Comparison of ENCODE assay signal across 18 cellular contexts in genomic region chr4:42632653-42633382, GRCh38. TPM values are rescaled to one million over a fixed set of nuclear protein-coding genes. Genes with fewer than 3 reads are reported as not detected.
DNase-seq lines count a peak whose midpoint lies in the region; ATAC-seq, FAIRE-seq and TF ChIP-seq lines count a peak whose summit lies in the region.
"Had no signal": no experiment of that assay in that cellular context is flagged by ENCODE, and none has a peak within 500 bp of the region (broad histone marks: within the 10 kb centered on the region; RNA-seq: fewer than 3 reads in every experiment).

No MANE protein-coding gene starts in this region.

- H3K27ac Mint-ChIP-seq in activated CD4-positive, alpha-beta T cell treated with anti-CD3 and anti-CD28 coated beads for 36 hours = peak overlapping the region; percentile 24
- H3K27ac Mint-ChIP-seq in activated B cell treated with CpG ODN at 0.5 μM for 24 hours (peak overlapping the region; percentile 82), MCF 10A (ENCODE audit: low read depth, unreplicated experiment) (no peak overlapping the region)
- peak overlapping the region; percentile 11 to 80 (median 55) for H3K27ac Mint-ChIP-seq in naive thymus-derived CD8-positive, alpha-beta T cell
- H3K27ac Mint-ChIP-seq in activated T-helper 1 cell treated with anti-CD3 and anti-CD28 coated beads, Interleukin-12 subunit alpha, Interleukin-12 subunit beta, Interleukin-2, Interleukin-4 antibody, amounts not matched to agents 30 ng/mL and 10 ng/mL and 1 ng/mL, durations not matched to agents 14 hours and 24 hours and 36 hours = no peak overlapping the region

- TF ChIP-seq POLR2A in GM12891 (IDR thresholded peaks at IDR 0.05; ENCODE audit: low read depth, low read length) = no peak

- no peaks in the 10 kb centered on the region for H3K9me3 Mint-ChIP-seq in activated CD4-positive, alpha-beta T cell treated with anti-CD3 and anti-CD28 coated beads for 36 hours (ENCODE audit: low read depth)
- H3K9me3 Mint-ChIP-seq in activated B cell treated with CpG ODN at 0.5 μM for 24 hours (no peaks in the 10 kb centered on the region), MCF 10A (ENCODE audit: unreplicated experiment) (no peaks in the 10 kb centered on the region)
- no peaks in the 10 kb centered on the region for H3K9me3 Mint-ChIP-seq in naive thymus-derived CD8-positive, alpha-beta T cell
- no peaks in the 10 kb centered on the region for H3K9me3 Mint-ChIP-seq in activated T-helper 1 cell treated with anti-CD3 and anti-CD28 coated beads, Interleukin-12 subunit alpha, Interleukin-12 subunit beta, Interleukin-2, Interleukin-4 antibody, amounts not matched to agents 30 ng/mL and 10 ng/mL and 1 ng/mL, durations not matched to agents 14 hours and 24 hours and 36 hours
- H3K9me3 Mint-ChIP-seq: activated naive CD4-positive, alpha-beta T cell treated with anti-CD3 and anti-CD28 coated beads for 36 hours; CD4-positive, alpha-beta T cell had no signal

- peak; percentile 65 for FAIRE-seq in GM12891 (lab: Jason Lieb, UNC)
- FAIRE-seq: A549 had no signal

- peaks cover 4% of the 10 kb centered on the region for H3K36me3 Mint-ChIP-seq in activated CD4-positive, alpha-beta T cell treated with anti-CD3 and anti-CD28 coated beads for 36 hours (ENCODE audit: low read depth)
- H3K36me3 Mint-ChIP-seq in activated B cell treated with CpG ODN at 0.5 μM for 24 hours (ENCODE audit: low read depth) (no peaks in the 10 kb centered on the region), MCF 10A (ENCODE audit: insufficient read depth, unreplicated experiment) (no peaks in the 10 kb centered on the region)
- H3K36me3 Mint-ChIP-seq in naive thymus-derived CD8-positive, alpha-beta T cell = peaks cover 0 to 3% (median 0%) of the 10 kb centered on the region in 3 donors
- H3K36me3 Mint-ChIP-seq in activated T-helper 1 cell treated with anti-CD3 and anti-CD28 coated beads, Interleukin-12 subunit alpha, Interleukin-12 subunit beta, Interleukin-2, Interleukin-4 antibody, amounts not matched to agents 30 ng/mL and 10 ng/mL and 1 ng/mL, durations not matched to agents 14 hours and 24 hours and 36 hours (ENCODE audit: low read depth) = peaks cover 9% of the 10 kb centered on the region

- POLR2A ChIA-PET in activated CD4-positive, alpha-beta T cell treated with anti-CD3 and anti-CD28 coated beads for 36 hours (lab: Charles Lee) = no interaction called here
- POLR2A ChIA-PET in activated B cell treated with CpG ODN at 0.5 μM for 24 hours (lab: Charles Lee) (interaction anchor here (1.3 to 3.6 kb wide), 3 partner anchors 11 to 24 kb away, joined by 5 to 47 read pairs (median 6); partner anchors contain the start of gene ATP8A1), MCF 10A (lab: Yijun Ruan, JAX) (no interaction called here)
- POLR2A ChIA-PET in naive thymus-derived CD8-positive, alpha-beta T cell (lab: Charles Lee) = interaction anchor here (6.5 kb wide), 1 partner anchor 24 kb away, joined by 38 read pairs; the partner anchor contains the start of gene ATP8A1

- no peak for ATAC-seq in activated CD4-positive, alpha-beta T cell treated with anti-CD3 and anti-CD28 coated beads for 36 hours
- peak; percentile 38 for ATAC-seq in activated B cell treated with CpG ODN at 0.5 μM for 24 hours (ENCODE audit: low read depth)
- ATAC-seq in naive thymus-derived CD8-positive, alpha-beta T cell = peak in 1 of 2 donors; percentile 22
- ATAC-seq: A549, left cardiac atrium, upper lobe of right lung had no signal

- DNase-seq in activated CD4-positive, alpha-beta T cell treated with anti-CD3 and anti-CD28 coated beads for 36 hours = no peak
- no peak for DNase-seq in activated CD4-positive, alpha-beta T cell treated with anti-CD3 and anti-CD28 coated beads, Interleukin-2, amount 50 U/mL, for 4 hours
- DNase-seq in GM12891 (ENCODE audit: insufficient read length, low spot score) = no peak
- DNase-seq in activated B cell treated with CpG ODN at 0.5 μM for 24 hours = no peak
- DNase-seq in naive thymus-derived CD8-positive, alpha-beta T cell = no peak
- no peak for DNase-seq in NCI-H1048 (lab: John Stamatoyannopoulos, UW)
- no peak for DNase-seq in MCF 10A (ENCODE audit: unreplicated experiment)
- no peak for DNase-seq in activated T-helper 1 cell treated with anti-CD3 and anti-CD28 coated beads, Interleukin-12 subunit alpha, Interleukin-12 subunit beta, Interleukin-2, Interleukin-4 antibody, amounts not matched to agents 30 ng/mL and 10 ng/mL and 1 ng/mL, durations not matched to agents 14 hours and 24 hours and 36 hours (ENCODE audit: low spot score)
- DNase-seq: activated naive CD4-positive, alpha-beta T cell treated with anti-CD3 and anti-CD28 coated beads for 36 hours; CD4-positive, alpha-beta T cell; foreskin melanocyte; GOT3; left cardiac atrium; NCI-H1694 treated with DMSO at 0.1 percent for 48 hours; retina; SHP77; upper lobe of right lung had no signal

- peaks cover 70% of the 10 kb centered on the region for H3K4me1 Mint-ChIP-seq in activated CD4-positive, alpha-beta T cell treated with anti-CD3 and anti-CD28 coated beads for 36 hours
- H3K4me1 Mint-ChIP-seq in activated B cell treated with CpG ODN at 0.5 μM for 24 hours = peaks cover 89% of the 10 kb centered on the region
- peaks cover 39 to 95% (median 91%) of the 10 kb centered on the region in 4 donors for H3K4me1 Mint-ChIP-seq in naive thymus-derived CD8-positive, alpha-beta T cell
- peaks cover 5% of the 10 kb centered on the region for H3K4me1 Mint-ChIP-seq in MCF 10A (ENCODE audit: insufficient read depth, unreplicated experiment)
- H3K4me1 Mint-ChIP-seq in activated T-helper 1 cell treated with anti-CD3 and anti-CD28 coated beads, Interleukin-12 subunit alpha, Interleukin-12 subunit beta, Interleukin-2, Interleukin-4 antibody, amounts not matched to agents 30 ng/mL and 10 ng/mL and 1 ng/mL, durations not matched to agents 14 hours and 24 hours and 36 hours (ENCODE audit: low read depth) = peaks cover 35% of the 10 kb centered on the region

- CTCF ChIA-PET in activated CD4-positive, alpha-beta T cell treated with anti-CD3 and anti-CD28 coated beads for 36 hours (lab: Charles Lee) = no interaction called here
- CTCF ChIA-PET in activated B cell treated with CpG ODN at 0.5 μM for 24 hours (lab: Charles Lee) = interaction anchor here (1.0 to 1.2 kb wide), 2 partner anchors 12 to 24 kb away, joined by 3 to 4 read pairs; partner anchors contain the start of gene ATP8A1
- CTCF ChIA-PET in MCF 10A (lab: Yijun Ruan, JAX) = no interaction called here

- TF ChIP-seq CTCF in activated B cell treated with CpG ODN at 0.5 μM for 24 hours (IDR thresholded peaks at IDR 0.05) = no peak
- TF ChIP-seq CTCF in MCF 10A (IDR thresholded peaks at IDR 0.05; ENCODE audit: unreplicated experiment) = no peak

- intact Hi-C loops in activated CD4-positive, alpha-beta T cell treated with anti-CD3 and anti-CD28 coated beads for 36 hours (cut with DNase I, micrococcal nuclease) = no loop called here
- intact Hi-C loops in activated B cell treated with CpG ODN at 0.5 μM for 24 hours (cut with micrococcal nuclease) (loop anchor here (1.0 kb wide), 1 partner anchor 24 kb away; the partner anchor contains the start of gene ATP8A1), MCF 10A (cut with micrococcal nuclease) (no loop called here)
- intact Hi-C loops in activated T-helper 1 cell treated with anti-CD3 and anti-CD28 coated beads, Interleukin-12 subunit alpha, Interleukin-12 subunit beta, Interleukin-2, Interleukin-4 antibody, amounts not matched to agents 30 ng/mL and 10 ng/mL and 1 ng/mL, durations not matched to agents 14 hours and 24 hours and 36 hours (cut with micrococcal nuclease) = no loop called here

- no TSS peak for BruUV-seq in MCF 10A (replicated peaks; lab: Mats Ljungman, UMichigan)

- H3K27me3 Mint-ChIP-seq in activated CD4-positive, alpha-beta T cell treated with anti-CD3 and anti-CD28 coated beads for 36 hours = no peaks in the 10 kb centered on the region
- no peaks in the 10 kb centered on the region for H3K27me3 Mint-ChIP-seq in activated B cell treated with CpG ODN at 0.5 μM for 24 hours
- H3K27me3 Mint-ChIP-seq in naive thymus-derived CD8-positive, alpha-beta T cell = no peaks in the 10 kb centered on the region
- H3K27me3 Mint-ChIP-seq in MCF 10A (ENCODE audit: insufficient read depth, unreplicated experiment) = no peaks in the 10 kb centered on the region
- H3K27me3 Mint-ChIP-seq in activated T-helper 1 cell treated with anti-CD3 and anti-CD28 coated beads, Interleukin-12 subunit alpha, Interleukin-12 subunit beta, Interleukin-2, Interleukin-4 antibody, amounts not matched to agents 30 ng/mL and 10 ng/mL and 1 ng/mL, durations not matched to agents 14 hours and 24 hours and 36 hours (ENCODE audit: insufficient read depth) = no peaks in the 10 kb centered on the region
- H3K27me3 Mint-ChIP-seq: CD4-positive, alpha-beta T cell had no signal

- H3K4me3 Mint-ChIP-seq in activated CD4-positive, alpha-beta T cell treated with anti-CD3 and anti-CD28 coated beads for 36 hours = no peak overlapping the region
- H3K4me3 Mint-ChIP-seq in activated B cell treated with CpG ODN at 0.5 μM for 24 hours (peak overlapping the region; percentile 8), MCF 10A (ENCODE audit: unreplicated experiment) (no peak overlapping the region)
- peak overlapping the region in 1 of 10 donors; percentile 5 for H3K4me3 Mint-ChIP-seq in naive thymus-derived CD8-positive, alpha-beta T cell
- H3K4me3 Mint-ChIP-seq in activated T-helper 1 cell treated with anti-CD3 and anti-CD28 coated beads, Interleukin-12 subunit alpha, Interleukin-12 subunit beta, Interleukin-2, Interleukin-4 antibody, amounts not matched to agents 30 ng/mL and 10 ng/mL and 1 ng/mL, durations not matched to agents 14 hours and 24 hours and 36 hours = no peak overlapping the region
- H3K4me3 Mint-ChIP-seq: activated naive CD4-positive, alpha-beta T cell treated with anti-CD3 and anti-CD28 coated beads for 36 hours; CD4-positive, alpha-beta T cell had no signal

TF ChIP-seq in GM12891, 5 proteins besides CTCF, POLR2A, EP300 and RAD21:
- TF ChIP-seq TAF1 (IDR thresholded peaks at IDR 0.05; ENCODE audit: low read depth, low read length) (no peak), SPI1 (IDR thresholded peaks at IDR 0.05; ENCODE audit: low read depth, low read length) (no peak), POU2F2 (IDR thresholded peaks at IDR 0.05; ENCODE audit: low read depth, low read length) (no peak), PAX5 (IDR thresholded peaks at IDR 0.05; ENCODE audit: insufficient read depth, low read length, severe bottlenecking) (no peak), POLR2AphosphoS5 (IDR thresholded peaks at IDR 0.05; ENCODE audit: low read depth, low read length) (no peak)
TF ChIP-seq in GM12891: peak in this region for 0.

RNA-seq across cellular contexts. Expression of gene ATP8A1, which starts 24.1 kb away (rescaled TPM):
- 10 to 100 TPM; 15.1 to 21.1 TPM for total RNA-seq in activated CD4-positive, alpha-beta T cell treated with anti-CD3 and anti-CD28 coated beads for 36 hours
- polyA plus RNA-seq in GM12891 (2012; ENCODE audit: low read depth, missing spikeins) = 13.4 TPM
- total RNA-seq in activated B cell treated with CpG ODN at 0.5 μM for 24 hours = 27.9 and 35.6 TPM in 2 replicates
- 100 to 1,000 TPM; 106 to 117 TPM for total RNA-seq in naive thymus-derived CD8-positive, alpha-beta T cell
- 10 to 100 TPM; 17.5 to 31.1 (median 20.5) TPM for polyA plus RNA-seq in naive thymus-derived CD8-positive, alpha-beta T cell
- 0.19 and 0.34 TPM in 2 replicates for total RNA-seq in MCF 10A (2022)
- 18.2 and 25.8 TPM in 2 replicates for total RNA-seq in activated T-helper 1 cell treated with anti-CD3 and anti-CD28 coated beads, Interleukin-12 subunit alpha, Interleukin-12 subunit beta, Interleukin-2, Interleukin-4 antibody, amounts not matched to agents 30 ng/mL and 10 ng/mL and 1 ng/mL, durations not matched to agents 14 hours and 24 hours and 36 hours

Comparison
In these comparisons a context has a peak if more than half of its experiments do, and no peak if none do; other contexts are left out.
1. H3K27ac Mint-ChIP-seq: peak in activated CD4-positive, alpha-beta T cell treated with anti-CD3 and anti-CD28 coated beads for 36 hours (single experiment), activated B cell treated with CpG ODN at 0.5 μM for 24 hours (single experiment) and naive thymus-derived CD8-positive, alpha-beta T cell (10 of 10); none in MCF 10A (single experiment) and activated T-helper 1 cell treated with anti-CD3 and anti-CD28 coated beads, Interleukin-12 subunit alpha, Interleukin-12 subunit beta, Interleukin-2, Interleukin-4 antibody, amounts not matched to agents 30 ng/mL and 10 ng/mL and 1 ng/mL, durations not matched to agents 14 hours and 24 hours and 36 hours (single experiment).
2. RNA of gene ATP8A1, which starts 24.1 kb away (total RNA-seq): 106 to 117 TPM in naive thymus-derived CD8-positive, alpha-beta T cell, 27.9 to 35.6 TPM in activated B cell treated with CpG ODN at 0.5 μM for 24 hours, 15.1 to 21.1 TPM in activated CD4-positive, alpha-beta T cell treated with anti-CD3 and anti-CD28 coated beads for 36 hours and 18.2 to 25.8 TPM in activated T-helper 1 cell treated with anti-CD3 and anti-CD28 coated beads, Interleukin-12 subunit alpha, Interleukin-12 subunit beta, Interleukin-2, Interleukin-4 antibody, amounts not matched to agents 30 ng/mL and 10 ng/mL and 1 ng/mL, durations not matched to agents 14 hours and 24 hours and 36 hours; 0.19 to 0.34 TPM in MCF 10A; every median in the first group is over 10 times any median in the second.
3. POLR2A ChIA-PET loops: an anchor here in activated B cell treated with CpG ODN at 0.5 μM for 24 hours (1.3 to 3.6 kb wide) and naive thymus-derived CD8-positive, alpha-beta T cell (6.5 kb wide); none called in activated CD4-positive, alpha-beta T cell treated with anti-CD3 and anti-CD28 coated beads for 36 hours and MCF 10A.